In the genomic region with DNA sequence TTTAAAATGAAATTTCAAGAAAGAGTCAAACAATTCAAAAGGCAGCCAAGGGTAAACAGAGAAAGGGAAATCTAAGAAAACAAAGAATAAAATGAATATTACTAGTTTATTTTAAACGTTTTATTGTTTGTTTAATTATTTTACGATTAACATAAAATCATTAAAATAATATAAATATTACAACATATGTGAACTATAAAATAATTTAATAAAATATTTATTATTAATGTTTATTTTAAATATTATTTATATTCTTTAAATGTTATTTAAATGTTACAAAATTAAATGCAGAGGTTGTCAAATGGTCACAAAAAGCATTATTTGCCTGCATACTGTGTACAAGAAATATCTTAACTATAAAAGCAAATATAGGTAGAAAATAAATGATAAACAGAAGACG, we compare ENCODE assay signal across 23 cellular contexts.
A peak's percentile ranks its signal among the peaks of the same experiment; 100 is the strongest.
DNase-seq lines count a peak whose midpoint lies in the region; ATAC-seq, FAIRE-seq and TF ChIP-seq lines count a peak whose summit lies in the region.
"Had no signal": no experiment of that assay in that cellular context is flagged by ENCODE, and none has a peak within 500 bp of the region (broad histone marks: within the 10 kb centered on the region; RNA-seq: fewer than 3 reads in every experiment).

No MANE protein-coding gene starts in this region.

- TF ChIP-seq CTCF in LNCaP clone FGC (IDR thresholded peaks at IDR 0.05; ENCODE audit: control insufficient read depth, extremely low read depth, insufficient read depth) (no peak), WTC11 (IDR thresholded peaks at IDR 0.05) (no peak), GM20000 (IDR thresholded peaks at IDR 0.05; ENCODE audit: extremely low read depth, missing control alignments) (no peak)

- CTCF ChIA-PET in WTC11 (lab: Charles Lee): no interaction called here

- H3K4me1 ChIP-seq in small intestine (ENCODE audit: control insufficient read depth in 2 of 2, insufficient read depth in 1 of 2, low read depth in 1 of 2, low read length in 1 of 2): no peaks in the 10 kb centered on the region
- H3K4me1 ChIP-seq: BLaER1 had no signal

- H3K27ac Mint-ChIP-seq in WTC11: no peak overlapping the region
- H3K27ac Mint-ChIP-seq: B cell; CD14-positive monocyte; CD4-positive, alpha-beta T cell; CD8-positive, alpha-beta memory T cell; GM23338; H9; HFFc6 had no signal

- H3K36me3 Mint-ChIP-seq in WTC11: no peaks in the 10 kb centered on the region
- H3K36me3 Mint-ChIP-seq: CD14-positive monocyte; CD8-positive, alpha-beta memory T cell had no signal

- H3K27me3 Mint-ChIP-seq in WTC11 (ENCODE audit: low read depth): no peaks in the 10 kb centered on the region
- H3K27me3 Mint-ChIP-seq: B cell; CD4-positive, alpha-beta T cell; CD8-positive, alpha-beta memory T cell had no signal

- ATAC-seq in WTC11 (no peak), GM18498 (IDR thresholded peaks at IDR 0.05; ENCODE audit: unreplicated experiment) (no peak)
- ATAC-seq: GM23338 had no signal

- no peaks in the 10 kb centered on the region for H3K36me3 ChIP-seq in small intestine (ENCODE audit: control insufficient read depth in 2 of 2, insufficient read depth in 2 of 2, low read length in 2 of 2)
- H3K36me3 ChIP-seq: BLaER1 had no signal

- no peaks in the 10 kb centered on the region for H3K9me3 ChIP-seq in small intestine (ENCODE audit: control insufficient read depth, low read depth)

- H3K4me3 Mint-ChIP-seq in WTC11: no peak overlapping the region
- H3K4me3 Mint-ChIP-seq: B cell; CD14-positive monocyte; CD4-positive, alpha-beta T cell; CD8-positive, alpha-beta memory T cell; GM23338; H9; HFFc6 had no signal

- FAIRE-seq in frontal cortex (lab: Jason Lieb, UNC): peak; percentile 99
- peak; percentile 62 for FAIRE-seq in small intestine (lab: Jason Lieb, UNC)
- FAIRE-seq: D721Med, GM12892, GM19239 had no signal

- DNase-seq in LNCaP clone FGC (ENCODE audit: low read depth) (peak; percentile 71), WTC11 (ENCODE audit: low spot score) (no peak), frontal cortex (ENCODE audit: low spot score in 2 of 2) (no peak), small intestine (no peak), GM20000 (ENCODE audit: low spot score) (no peak), NCI-H146 treated with DMSO at 0.1 percent for 48 hours (lab: John Stamatoyannopoulos, UW; ENCODE audit: unreplicated experiment) (no peak)
- no peak for DNase-seq in stimulated activated naive CD4-positive, alpha-beta T cell (lab: John Stamatoyannopoulos, UW)
- DNase-seq: CD4-positive, alpha-beta T cell; CD8-positive, alpha-beta memory T cell; DMS 273 treated with DMSO at 0.1 percent for 48 hours; DMS79; EL; GF-D8; H9; HFFc6 had no signal

- no peak overlapping the region for H3K27ac ChIP-seq in small intestine (ENCODE audit: low read depth in 1 of 2, low read length in 1 of 2)
- H3K27ac ChIP-seq: BLaER1 had no signal

- WGBS in small intestine, 3 donors: 69 to 78% (median 75%) methylated on average over 3 of the region's 3 CpGs

- H3K4me1 Mint-ChIP-seq in WTC11: no peaks in the 10 kb centered on the region
- H3K4me1 Mint-ChIP-seq: B cell; CD14-positive monocyte; CD8-positive, alpha-beta memory T cell; GM23338; H9 had no signal

- H3K4me3 ChIP-seq in LNCaP clone FGC (ENCODE audit: low read depth, low read length) (no peak overlapping the region), small intestine (ENCODE audit: low read depth in 1 of 2, low read length in 2 of 2) (no peak overlapping the region)
- H3K4me3 ChIP-seq: BLaER1, GM23338 had no signal

- H3K9me3 Mint-ChIP-seq in WTC11: peaks cover 8% of the 10 kb centered on the region; the same call in 1 of the 2 replicates

- POLR2A ChIA-PET in WTC11 (lab: Charles Lee): no interaction called here

- no peaks in the 10 kb centered on the region for H3K27me3 ChIP-seq in small intestine (ENCODE audit: control insufficient read depth in 2 of 2, insufficient read depth in 2 of 2, low read length in 2 of 2)
- H3K27me3 ChIP-seq: BLaER1 had no signal

TF ChIP-seq in WTC11, 78 proteins besides CTCF, POLR2A, EP300 and RAD21:
- peak; percentile 99 for TF ChIP-seq HMGA2 (CRISPR knock-in tag; IDR thresholded peaks at IDR 0.05)
- TF ChIP-seq ZNF232 (CRISPR knock-in tag; IDR thresholded peaks at IDR 0.05): no peak
- TF ChIP-seq NFATC4 (CRISPR knock-in tag; IDR thresholded peaks at IDR 0.05): no peak
